8 cellular contexts compared by ENCODE assay signal in the genomic region with DNA sequence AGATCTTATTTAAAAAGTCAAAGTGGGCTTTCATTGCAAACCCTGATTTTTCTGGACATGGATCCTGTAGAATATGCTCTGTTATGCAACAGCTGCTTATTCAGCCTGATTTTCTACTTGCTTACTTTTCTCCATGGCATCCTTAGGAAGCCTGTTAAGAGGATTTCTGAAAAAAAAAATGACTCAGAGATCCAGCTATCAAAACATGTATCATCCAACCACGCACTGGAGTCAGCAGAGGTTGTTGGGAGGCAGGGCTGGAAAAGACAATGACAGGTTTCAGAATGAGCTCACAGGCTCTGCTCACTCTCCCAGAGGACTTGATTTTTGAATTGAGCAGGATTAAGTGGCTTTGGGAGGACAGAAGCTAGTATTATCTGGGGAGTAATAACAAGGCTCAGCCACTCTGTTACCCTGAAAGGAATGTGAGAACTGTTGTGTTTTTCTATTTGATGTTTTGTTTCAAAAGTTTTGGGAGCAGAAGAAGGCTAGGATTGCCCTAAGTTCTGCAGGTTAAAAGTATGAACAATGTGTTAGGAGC.
DNase-seq lines count a peak whose midpoint lies in the region; ATAC-seq and TF ChIP-seq lines count a peak whose summit lies in the region.
"Not testable (repeated sequence)": the region's sequence is repeated elsewhere in the genome, so short reads cannot be mapped to it uniquely, and the experiment has no call there.

No MANE protein-coding gene starts in this region.

- POLR2A ChIA-PET in AG04449 (lab: Yijun Ruan, JAX): not testable (repeated sequence)

- TF ChIP-seq CTCF in AG04449 (IDR thresholded peaks at IDR 0.05; ENCODE audit: insufficient read depth, low read length, missing control alignments); mammary epithelial cell (conservative IDR thresholded peaks at IDR 0.05 in 1 of 2, IDR thresholded peaks at IDR 0.05 in 1 of 2; ENCODE audit: extremely low read depth in 1 of 2, insufficient read depth in 1 of 2, low read depth in 1 of 2, low read length in 2 of 2); foreskin keratinocyte (conservative IDR thresholded peaks at IDR 0.05); kidney epithelial cell (IDR thresholded peaks at IDR 0.05; ENCODE audit: insufficient read depth, low read length, poor library complexity, severe bottlenecking): not testable (repeated sequence)

- in situ Hi-C loops in mammary epithelial cell (cut with MboI; ENCODE audit: low sequenced_read_pairs in 2 of 2): not testable (repeated sequence)

- H3K4me1 ChIP-seq in mammary epithelial cell (ENCODE audit: insufficient read depth, low read length); foreskin keratinocyte: not testable (repeated sequence)

- ATAC-seq in foreskin keratinocyte: peak; percentile 61

- H3K79me2 ChIP-seq in mammary epithelial cell (ENCODE audit: insufficient read depth, low read length): not testable (repeated sequence)

- intact Hi-C loops in mammary epithelial cell (cut with micrococcal nuclease): not testable (repeated sequence)

- not testable (repeated sequence) for H3K27ac ChIP-seq in mammary epithelial cell (ENCODE audit: insufficient read depth, low read depth, low read length); foreskin keratinocyte

- dilution Hi-C loops in mammary epithelial cell (cut with HindIII; ENCODE audit: low sequenced_read_pairs): not testable (repeated sequence)

- not testable (repeated sequence) for H4K20me1 ChIP-seq in mammary epithelial cell (ENCODE audit: insufficient read depth, low read length)

- H2AFZ ChIP-seq in mammary epithelial cell (ENCODE audit: low read depth, low read length): not testable (repeated sequence)

- H3K4me3 ChIP-seq in AG04449 (ENCODE audit: low read depth, low read length); mammary epithelial cell (replicated peaks in 1 of 3; ENCODE audit: insufficient read depth in 1 of 3, low read depth in 2 of 3, low read length in 3 of 3); kidney epithelial cell (ENCODE audit: low read depth, low read length): not testable (repeated sequence)

- DNase-seq in AG04449 (ENCODE audit: low read depth, low spot score) (peak; percentile 5), GM04503 (ENCODE audit: low read depth) (peak; percentile 43), M059J (ENCODE audit: low read depth) (peak; percentile 71), RKO (ENCODE audit: low spot score) (peak; percentile 64), mammary epithelial cell (peak; percentile 47), foreskin keratinocyte (peak; percentile 17 to 39), kidney epithelial cell (ENCODE audit: low read depth) (peak; percentile 18), retina (peak; percentile 3)

- H3K36me3 ChIP-seq in mammary epithelial cell (ENCODE audit: insufficient read depth, low read length); kidney epithelial cell (ENCODE audit: control insufficient read depth, insufficient read depth, low read length): not testable (repeated sequence)

- H3K27me3 ChIP-seq in mammary epithelial cell (ENCODE audit: insufficient read depth, low read length); foreskin keratinocyte; kidney epithelial cell (ENCODE audit: control insufficient read depth, insufficient read depth, low read length): not testable (repeated sequence)

- BruUV-seq in mammary epithelial cell (replicated peaks; lab: Mats Ljungman, UMichigan): not testable (repeated sequence)

- H3K9ac ChIP-seq in mammary epithelial cell (ENCODE audit: insufficient read depth, low read length): not testable (repeated sequence)

- CTCF ChIA-PET in AG04449 (lab: Yijun Ruan, JAX); mammary epithelial cell (lab: Charles Lee; ENCODE audit: low non-redundant PET): not testable (repeated sequence)

- not testable (repeated sequence) for H3K4me2 ChIP-seq in mammary epithelial cell (ENCODE audit: insufficient read depth, low read depth, low read length)

- H3K9me3 ChIP-seq in mammary epithelial cell (replicated peaks; ENCODE audit: insufficient read depth, low read length): not testable (repeated sequence)

- WGBS in mammary epithelial cell (ENCODE audit: low coverage, missing lambda C conversion rate): 0% methylated on average over 1 of the region's 1 CpG

Comparison
In these comparisons a context has a peak if more than half of its experiments do, and no peak if none do; other contexts are left out.
1. DNase-seq: peak in every context shown above with its lines; median percentile 71 in M059J; 64 in RKO; 47 in mammary epithelial cell; 43 in GM04503; 28 in foreskin keratinocyte; 18 in kidney epithelial cell; 5 in AG04449; 3 in retina.